Comparison of ENCODE assay signal across 14 cellular contexts in the genomic region with DNA sequence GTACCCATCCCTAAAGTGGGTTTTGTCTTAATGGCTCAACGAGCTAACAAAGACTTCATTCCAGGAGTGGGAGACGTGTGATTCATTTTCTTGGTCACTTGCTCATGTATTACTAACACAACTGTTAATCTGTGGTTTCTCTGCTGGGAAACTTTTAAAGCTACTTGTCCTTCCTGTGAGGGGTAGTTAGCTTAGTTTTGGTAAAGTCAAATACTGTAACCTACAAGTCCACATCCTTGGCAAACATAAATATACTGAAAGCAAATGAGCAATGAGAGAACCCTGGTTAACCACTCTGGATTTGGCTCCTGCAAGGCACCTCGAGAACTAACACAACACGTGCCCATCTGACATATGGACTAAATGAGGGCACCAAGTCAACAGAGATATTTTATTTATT. TPM values are rescaled to one million over a fixed set of nuclear protein-coding genes. Genes with fewer than 3 reads are reported as not detected.
DNase-seq lines count a peak whose midpoint lies in the region; ATAC-seq and TF ChIP-seq lines count a peak whose summit lies in the region.
"Had no signal": no experiment of that assay in that cellular context is flagged by ENCODE, and none has a peak within 500 bp of the region (broad histone marks: within the 10 kb centered on the region; RNA-seq: fewer than 3 reads in every experiment).

No MANE protein-coding gene starts in this region.

- H3K27ac ChIP-seq in Peyer's patch: no peak overlapping the region
- H3K27ac ChIP-seq in substantia nigra (ENCODE audit: low read depth, low read length, poor library complexity, severe bottlenecking): no peak overlapping the region
- H3K27ac ChIP-seq: parathyroid adenoma, testis had no signal

- H3K36me3 ChIP-seq in BJ (ENCODE audit: control insufficient read depth, insufficient read depth, low read length): no peaks in the 10 kb centered on the region
- H3K36me3 ChIP-seq in adipocyte (ENCODE audit: control insufficient read depth, insufficient read depth, low read length, severe bottlenecking): no peaks in the 10 kb centered on the region
- no peaks in the 10 kb centered on the region for H3K36me3 ChIP-seq in kidney epithelial cell (ENCODE audit: control insufficient read depth, insufficient read depth, low read length)
- no peaks in the 10 kb centered on the region for H3K36me3 ChIP-seq in Peyer's patch

- POLR2A ChIA-PET in BJ (lab: Charles Lee): no interaction called here

- no peak for ATAC-seq in HG02981 (IDR thresholded peaks at IDR 0.05; ENCODE audit: unreplicated experiment)

- intact Hi-C loops in posterior vena cava (cut with DNase I): no loop called here

- H3K9me3 ChIP-seq in adipocyte (ENCODE audit: control insufficient read depth, low read length) (no peaks in the 10 kb centered on the region), Peyer's patch (no peaks in the 10 kb centered on the region)
- H3K9me3 ChIP-seq: testis had no signal

- H3K9ac ChIP-seq in adipocyte (ENCODE audit: low read length): no peak overlapping the region
- H3K9ac ChIP-seq: parathyroid adenoma had no signal

- peak; percentile 50 for DNase-seq in BJ (ENCODE audit: low read depth)
- peak; percentile 71 for DNase-seq in HPDE6-E6E7 (ENCODE audit: extremely low spot score)
- DNase-seq in adipocyte (ENCODE audit: low read depth): peak; percentile 19
- peak; percentile 77 for DNase-seq in kidney epithelial cell (ENCODE audit: low read depth)
- DNase-seq in Peyer's patch: no peak
- no peak for DNase-seq in substantia nigra (lab: John Stamatoyannopoulos, UW)
- no peak for DNase-seq in posterior vena cava (ENCODE audit: low spot score)
- DNase-seq: activated CD4-positive, alpha-beta memory T cell treated with anti-CD3 and anti-CD28 coated beads for 36 hours; DND-41; Kasumi-1; NCI-H446 treated with DMSO at 0.1 percent for 48 hours; testis had no signal

- no peak for TF ChIP-seq POLR2A in Peyer's patch (IDR thresholded peaks at IDR 0.05)

- no peaks in the 10 kb centered on the region for H3K27me3 ChIP-seq in BJ (ENCODE audit: control insufficient read depth, insufficient read depth, low read length)
- peaks cover 7% of the 10 kb centered on the region for H3K27me3 ChIP-seq in adipocyte (replicated peaks; ENCODE audit: control insufficient read depth, insufficient read depth, low read length)
- H3K27me3 ChIP-seq in kidney epithelial cell (ENCODE audit: control insufficient read depth, insufficient read depth, low read length): no peaks in the 10 kb centered on the region
- no peaks in the 10 kb centered on the region for H3K27me3 ChIP-seq in Peyer's patch
- H3K27me3 ChIP-seq: testis had no signal

- H3K4me1 ChIP-seq in adipocyte (ENCODE audit: control insufficient read depth, insufficient read depth, low read length) (peaks cover 13% of the 10 kb centered on the region), Peyer's patch (peaks cover 0 to 11% (median 0%) of the 10 kb centered on the region in 4 donors)
- H3K4me1 ChIP-seq: testis had no signal

- CTCF ChIA-PET in BJ (lab: Yijun Ruan, JAX): interaction anchor here (0.8 to 1.7 kb wide), 6 partner anchors 9 to 360 kb away, joined by 3 to 6 read pairs (median 4); no protein-coding TSS in a partner anchor

- H3K4me3 ChIP-seq in BJ (ENCODE audit: low read depth, low read length) (no peak overlapping the region), adipocyte (ENCODE audit: low read length) (no peak overlapping the region), kidney epithelial cell (ENCODE audit: low read depth, low read length) (no peak overlapping the region), Peyer's patch (no peak overlapping the region)
- H3K4me3 ChIP-seq: testis had no signal

- TF ChIP-seq CTCF in BJ (IDR thresholded peaks at IDR 0.05; ENCODE audit: insufficient read depth, low read depth, low read length): no peak
- no peak for TF ChIP-seq CTCF in kidney epithelial cell (IDR thresholded peaks at IDR 0.05; ENCODE audit: insufficient read depth, low read length, poor library complexity, severe bottlenecking)
- TF ChIP-seq CTCF in Peyer's patch (IDR thresholded peaks at IDR 0.05): no peak

RNA-seq across cellular contexts. Expression of gene NOX5, which starts 19.9 kb away (rescaled TPM):
- polyA plus RNA-seq in BJ (2011; rRNA removed): 0.50 and 0.86 TPM in 2 replicates
- 0.90 and 0.93 TPM in 2 replicates for polyA minus RNA-seq in BJ (2011; rRNA and poly(A)+ RNA removed)
- 0.17 and 0.75 TPM in 2 replicates for total RNA-seq in kidney epithelial cell
- total RNA-seq in Peyer's patch: 1 to 10 TPM in 1 of 4 donors, under 1 TPM in 1, not detected in 2; 0.13 to 5.0 TPM
- total RNA-seq in posterior vena cava: under 1 TPM; 0.09 to 0.10 TPM

Comparison
In these comparisons a context has a peak if more than half of its experiments do, and no peak if none do; other contexts are left out.
1. DNase-seq: peak in BJ (single experiment), HPDE6-E6E7 (single experiment), adipocyte (single experiment) and kidney epithelial cell (single experiment); none in Peyer's patch (0 of 3), substantia nigra (0 of 49) and posterior vena cava (single experiment).